16 cellular contexts compared by ENCODE assay signal in genomic region chr5:180377556-180378197, GRCh38. TPM values are rescaled to one million over a fixed set of nuclear protein-coding genes. Genes with fewer than 3 reads are reported as not detected.
DNase-seq lines count a peak whose midpoint lies in the region; ATAC-seq and TF ChIP-seq lines count a peak whose summit lies in the region.
"Had no signal": no experiment of that assay in that cellular context is flagged by ENCODE, and none has a peak within 500 bp of the region (broad histone marks: within the 10 kb centered on the region; RNA-seq: fewer than 3 reads in every experiment).

No MANE protein-coding gene starts in this region.

- no peaks in the 10 kb centered on the region for H3K79me1 ChIP-seq in mesendoderm (ENCODE audit: low read length)

- H3K4me1 Mint-ChIP-seq in GM23338 = peaks cover 16% of the 10 kb centered on the region
- H3K4me1 Mint-ChIP-seq: CD4-positive, alpha-beta memory T cell had no signal

- H3K9me3 Mint-ChIP-seq in GM23338 = no peaks in the 10 kb centered on the region
- H3K9me3 Mint-ChIP-seq: CD4-positive, alpha-beta memory T cell had no signal

- no peak overlapping the region for H3K23ac ChIP-seq in mesendoderm (ENCODE audit: low read length)

- H3K9ac ChIP-seq in mesendoderm (ENCODE audit: low read length) = no peak overlapping the region

- H3K9me2 ChIP-seq in GM23338 (ENCODE audit: insufficient read depth) = no peaks in the 10 kb centered on the region

- no peak overlapping the region for H3K27ac Mint-ChIP-seq in GM23338
- H3K27ac Mint-ChIP-seq: CD4-positive, alpha-beta memory T cell; HFFc6 had no signal

- ATAC-seq in GM23338 = peak; percentile 21; the same call in 1 of the 3 replicates

- H3F3A ChIP-seq in GM23338 (replicated peaks; ENCODE audit: low read depth) = no peaks in the 10 kb centered on the region

- no peaks in the 10 kb centered on the region; the same call in 2 of the 3 replicates for H3K36me3 Mint-ChIP-seq in GM23338 (ENCODE audit: low read depth)
- H3K36me3 Mint-ChIP-seq: CD4-positive, alpha-beta memory T cell had no signal

- no peaks in the 10 kb centered on the region for H4K20me1 ChIP-seq in GM23338 (replicated peaks; ENCODE audit: insufficient read depth)

- no peak overlapping the region for H4K5ac ChIP-seq in mesendoderm (ENCODE audit: low read length)

- no peak overlapping the region for H3K18ac ChIP-seq in mesendoderm (ENCODE audit: low read length)

- CTCF ChIA-PET in GM10248 (lab: Yijun Ruan, JAX) = interaction anchor here (1.3 kb wide), 1 partner anchor 49 kb away, joined by 3 read pairs; no protein-coding TSS in a partner anchor

- no peak overlapping the region for H3K27ac ChIP-seq in GM23338 (ENCODE audit: low read depth)
- peak overlapping the region in 30 of 59 donors; percentile 5 to 78 (median 44) for H3K27ac ChIP-seq in dorsolateral prefrontal cortex
- H3K27ac ChIP-seq in mesendoderm (ENCODE audit: low read depth, low read length) = no peak overlapping the region

- H2AFZ ChIP-seq in GM23338 = peak overlapping the region; percentile 78; the same call in 1 of the 2 replicates

- DNase-seq in GM23338 (ENCODE audit: low spot score) (no peak), H7 (peak; percentile 66), dorsolateral prefrontal cortex (no peak), mesendoderm (peak; percentile 52), NCI-H2081 (lab: John Stamatoyannopoulos, UW) (no peak), GM10248 (ENCODE audit: extremely low spot score) (no peak), activated gamma-delta T cell (lab: John Stamatoyannopoulos, UW) (no peak)
- DNase-seq: C1 segment of cervical spinal cord; Calu3; CD4-positive, alpha-beta memory T cell; COR-L47; DMS53; DMS79 treated with DMSO at 0.1 percent for 48 hours; GF-D8; HFFc6 had no signal

- H3K4me3 Mint-ChIP-seq in GM23338 = no peak overlapping the region
- H3K4me3 Mint-ChIP-seq: CD4-positive, alpha-beta memory T cell; HFFc6 had no signal

- H3K27me3 ChIP-seq in GM23338 (ENCODE audit: insufficient read depth) (no peaks in the 10 kb centered on the region), H7 (ENCODE audit: control insufficient read depth, insufficient read depth, low read length) (no peaks in the 10 kb centered on the region), dorsolateral prefrontal cortex (no peaks in the 10 kb centered on the region), mesendoderm (ENCODE audit: insufficient read depth, low read length, poor library complexity) (no peaks in the 10 kb centered on the region)

- H3K4me3 ChIP-seq in GM23338 (no peak overlapping the region), H7 (ENCODE audit: insufficient read depth, low read depth, low read length) (no peak overlapping the region), dorsolateral prefrontal cortex (no peak overlapping the region), mesendoderm (ENCODE audit: low read length) (no peak overlapping the region)
- H3K4me3 ChIP-seq: HAP-1 had no signal

- peaks cover 7% of the 10 kb centered on the region for H3K27me3 Mint-ChIP-seq in GM23338 (ENCODE audit: insufficient read depth, low read depth, poor library complexity)

- intact Hi-C loops in dorsolateral prefrontal cortex (cut with DNase I) = no loop called here

- H3K4me1 ChIP-seq in GM23338 (ENCODE audit: insufficient read depth) (no peaks in the 10 kb centered on the region), mesendoderm (ENCODE audit: control insufficient read depth, low read depth, low read length) (peaks cover 2% of the 10 kb centered on the region)
- H3K4me1 ChIP-seq: HAP-1 had no signal

- TF ChIP-seq CTCF in GM23338 (conservative IDR thresholded peaks at IDR 0.05; ENCODE audit: low read depth in 2 of 2) (no peak), dorsolateral prefrontal cortex (IDR thresholded peaks at IDR 0.05 in 54 of 56, conservative IDR thresholded peaks at IDR 0.05 in 2 of 56; ENCODE audit: low read depth in 1 of 56, partially characterized antibody in 56 of 56) (no peak), GM10248 (IDR thresholded peaks at IDR 0.05; ENCODE audit: control extremely low read depth, extremely low read depth, low read depth, missing control alignments) (no peak)

- no peak overlapping the region for H3K56ac ChIP-seq in mesendoderm (ENCODE audit: low read length)

- no peak overlapping the region for H2BK120ac ChIP-seq in mesendoderm (ENCODE audit: low read depth, low read length)

- no peak overlapping the region for H3K4me2 ChIP-seq in GM23338
- no peak overlapping the region for H3K4me2 ChIP-seq in mesendoderm (ENCODE audit: low read length)

- H4K8ac ChIP-seq in mesendoderm (ENCODE audit: low read depth, low read length) = no peak overlapping the region

- no peak overlapping the region for H2AK5ac ChIP-seq in mesendoderm (ENCODE audit: low read length)

- WGBS in mesendoderm (ENCODE audit: extremely low coverage, insufficient coverage, low lambda C conversion rate) = no CpG with 5 or more reads among the region's 13 CpGs

- H2BK15ac ChIP-seq in mesendoderm (replicated peaks; ENCODE audit: low read depth) = no peak overlapping the region

- no peaks in the 10 kb centered on the region for H3K79me2 ChIP-seq in GM23338 (replicated peaks; ENCODE audit: insufficient read depth)
- H3K79me2 ChIP-seq in mesendoderm (ENCODE audit: control insufficient read depth, insufficient read depth, low read length) = no peaks in the 10 kb centered on the region

- no peak overlapping the region for H2BK5ac ChIP-seq in mesendoderm (ENCODE audit: low read length)

- POLR2A ChIA-PET in GM10248 (lab: Yijun Ruan, JAX) = no interaction called here

- H3K36me3 ChIP-seq in GM23338 (ENCODE audit: insufficient read depth) = no peaks in the 10 kb centered on the region
- no peaks in the 10 kb centered on the region for H3K36me3 ChIP-seq in H7 (replicated peaks; ENCODE audit: control insufficient read depth, insufficient read depth, low read length)
- no peaks in the 10 kb centered on the region for H3K36me3 ChIP-seq in mesendoderm (ENCODE audit: control insufficient read depth, insufficient read depth, low read length)
- H3K36me3 ChIP-seq: HAP-1 had no signal

- no peak overlapping the region for H3K4ac ChIP-seq in mesendoderm (ENCODE audit: low read depth, low read length)

TF ChIP-seq in GM23338, 12 proteins besides CTCF, POLR2A, EP300 and RAD21 (continues in another document):
- TF ChIP-seq POLR2AphosphoS5 (IDR thresholded peaks at IDR 0.05; ENCODE audit: low read depth) (no peak), EZH2phosphoT487 (IDR thresholded peaks at IDR 0.05; ENCODE audit: unreplicated experiment) (no peak), ETS1 (IDR thresholded peaks at IDR 0.05) (no peak), REST (IDR thresholded peaks at IDR 0.05; ENCODE audit: unreplicated experiment) (no peak), JUNB (IDR thresholded peaks at IDR 0.05; ENCODE audit: unreplicated experiment) (no peak), EZH2 (IDR thresholded peaks at IDR 0.05; ENCODE audit: low read depth, unreplicated experiment) (no peak), CREB1 (CRISPR knock-in tag; IDR thresholded peaks at IDR 0.05; ENCODE audit: low read depth) (no peak), ZNF114 (CRISPR knock-in tag; IDR thresholded peaks at IDR 0.05) (no peak), STAT1 (IDR thresholded peaks at IDR 0.05; ENCODE audit: unreplicated experiment) (no peak), NANOG (IDR thresholded peaks at IDR 0.05; ENCODE audit: borderline replicate concordance) (no peak), ZNF331 (CRISPR knock-in tag; IDR thresholded peaks at IDR 0.05; ENCODE audit: low read depth) (no peak)

RNA-seq across cellular contexts. Expression of gene GFPT2, which starts 24.5 kb away (rescaled TPM):
- total RNA-seq in GM23338 (2014; rRNA removed; shearing (Covaris generic)) = 103 and 120 TPM in 2 replicates
- 74.6 and 82.6 TPM in 2 replicates for polyA plus RNA-seq in GM23338 (2016; fragmentation: Nextera tagmentation; extraction: Ambion mirVana)
- total RNA-seq in H7 (2014; rRNA removed; shearing (Covaris generic)) = 91.6 and 125 TPM in 2 replicates
- 10 to 100 TPM; 19.3 to 78.0 (median 32.5) TPM for total RNA-seq in dorsolateral prefrontal cortex
- 41.2 TPM for polyA plus RNA-seq in mesendoderm (2013, experiment 1 of 2)
- 42.6 TPM for polyA plus RNA-seq in mesendoderm (2013, experiment 2 of 2)
- total RNA-seq: Calu3 had no signal

Comparison
In these comparisons a context has a peak if more than half of its experiments do, and no peak if none do; other contexts are left out.
1. DNase-seq: peak in H7 (single experiment) and mesendoderm (single experiment); none in GM23338 (single experiment), dorsolateral prefrontal cortex (0 of 10), NCI-H2081 (0 of 2), GM10248 (single experiment) and activated gamma-delta T cell (single experiment).
2. H3K27ac ChIP-seq: peak in dorsolateral prefrontal cortex (30 of 59); none in GM23338 (single experiment) and mesendoderm (single experiment).